ENCODE assay signal across 8 cellular contexts in the genomic region with DNA sequence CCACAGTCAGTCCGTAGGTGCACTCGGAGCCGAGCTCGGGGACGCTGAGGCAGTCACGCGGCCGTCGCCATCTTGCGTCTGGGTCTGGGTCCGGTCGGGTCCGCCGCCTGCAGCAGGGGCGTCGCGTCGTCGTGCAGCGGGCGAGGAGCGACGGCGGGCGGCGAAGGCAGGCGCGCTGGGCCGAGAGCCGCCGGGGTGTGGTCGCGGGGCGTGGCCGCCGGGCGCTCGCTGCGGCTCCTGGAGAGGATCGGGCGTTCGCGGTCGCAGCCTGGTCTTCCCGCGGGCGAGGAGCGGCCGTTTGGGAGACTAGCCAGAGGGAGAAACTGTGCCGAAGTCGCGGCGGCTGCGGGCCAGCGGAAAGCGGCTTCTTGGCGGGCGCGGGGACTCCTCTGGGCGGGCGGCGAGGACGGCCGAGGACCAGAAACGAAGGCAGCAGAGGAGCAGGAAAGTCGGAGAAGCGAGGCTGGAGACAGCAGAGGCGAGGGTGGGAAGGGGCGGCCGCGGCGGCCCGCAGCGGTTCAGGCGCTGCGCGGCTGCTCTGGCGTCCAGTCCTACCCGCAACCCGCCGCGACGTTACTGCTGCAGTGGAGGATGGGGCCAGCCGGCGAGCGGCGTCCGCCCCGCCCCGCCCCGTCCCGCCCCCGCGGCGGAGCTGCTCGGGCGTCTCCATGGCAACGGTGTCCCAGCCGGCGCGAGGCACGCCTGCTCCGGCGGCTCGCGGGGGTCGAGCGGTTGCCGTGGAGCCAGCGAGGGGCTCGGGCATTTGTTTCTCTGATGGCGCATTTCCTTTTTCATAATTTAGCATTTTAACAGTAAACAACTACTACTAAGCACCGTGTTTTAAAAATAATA. TPM values are rescaled to one million over a fixed set of nuclear protein-coding genes. Genes with fewer than 3 reads are reported as not detected.
DNase-seq lines count a peak whose midpoint lies in the region; ATAC-seq and TF ChIP-seq lines count a peak whose summit lies in the region.

A gene with protein sequence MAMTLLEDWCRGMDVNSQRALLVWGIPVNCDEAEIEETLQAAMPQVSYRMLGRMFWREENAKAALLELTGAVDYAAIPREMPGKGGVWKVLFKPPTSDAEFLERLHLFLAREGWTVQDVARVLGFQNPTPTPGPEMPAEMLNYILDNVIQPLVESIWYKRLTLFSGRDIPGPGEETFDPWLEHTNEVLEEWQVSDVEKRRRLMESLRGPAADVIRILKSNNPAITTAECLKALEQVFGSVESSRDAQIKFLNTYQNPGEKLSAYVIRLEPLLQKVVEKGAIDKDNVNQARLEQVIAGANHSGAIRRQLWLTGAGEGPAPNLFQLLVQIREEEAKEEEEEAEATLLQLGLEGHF (minus strand): TSS at position 581 of the 852 bp plus-strand sequence. CDS start 745 bp downstream, outside the sequence.

- ATAC-seq in GM21526 (IDR thresholded peaks at IDR 0.05; ENCODE audit: low FRiP score, unreplicated experiment): peak; percentile 46
- ATAC-seq in IMR-90 (ENCODE audit: low read depth): peak; percentile 78
- peak; percentile 93 for ATAC-seq in mucosa of descending colon

- no peaks in the 10 kb centered on the region for H3K9me3 ChIP-seq in IMR-90 (ENCODE audit: control insufficient read depth, insufficient read depth, low read length)
- no peaks in the 10 kb centered on the region for H3K9me3 ChIP-seq in mucosa of descending colon

- BruUV-seq in Calu3 (replicated peaks; lab: Mats Ljungman, UMichigan) (no TSS peak), IMR-90 (replicated peaks; lab: Mats Ljungman, UMichigan) (no TSS peak)

- peak; percentile 88 for DNase-seq in Calu3
- peak; percentile 72 for DNase-seq in IMR-90
- peak; percentile 89 for DNase-seq in OCI-M1 (lab: John Stamatoyannopoulos, UW)
- peak; percentile 77 for DNase-seq in activated T-cell treated with anti-CD3 and anti-CD28 coated beads for 4 hours
- peak; percentile 79 for DNase-seq in epithelial cell of esophagus (ENCODE audit: low read depth)
- peak; percentile 88 to 91 (median 90) for DNase-seq in mucosa of descending colon
- DNase-seq in stimulated activated CD8-positive, alpha-beta memory T cell treated with anti-CD3 and anti-CD28 coated beads, Interleukin-4, amount 100 ng/mL, for 1 hour (ENCODE audit: low read depth in 2 of 2, low spot score in 1 of 2): peak; percentile 72 to 76

- H2BK20ac ChIP-seq in IMR-90 (ENCODE audit: low read depth, low read length): peak within 1 kb of the TSS; percentile 67

- peak within 1 kb of the TSS; percentile 68; the same call in 1 of the 3 replicates for H2BK15ac ChIP-seq in IMR-90 (ENCODE audit: low read depth, low read length)

- H3K4me3 ChIP-seq in IMR-90 (ENCODE audit: insufficient read depth, low read depth, low read length): peak within 1 kb of the TSS; percentile 72
- H3K4me3 ChIP-seq in epithelial cell of esophagus (ENCODE audit: low read length): peak within 1 kb of the TSS; percentile 75
- H3K4me3 ChIP-seq in mucosa of descending colon: peak within 1 kb of the TSS; percentile 73

- peaks cover 17% of the 10 kb centered on the region for H3K4me1 ChIP-seq in IMR-90 (ENCODE audit: control insufficient read depth, insufficient read depth, low read length)
- no peaks in the 10 kb centered on the region for H3K4me1 ChIP-seq in mucosa of descending colon (ENCODE audit: low read depth)

- H2BK120ac ChIP-seq in IMR-90 (ENCODE audit: low read depth, low read length): peak within 1 kb of the TSS; percentile 84

- H3K14ac ChIP-seq in IMR-90 (replicated peaks; ENCODE audit: low read depth, low read length): peak within 1 kb of the TSS; percentile 99

- peak within 1 kb of the TSS; percentile 93 for H2AK5ac ChIP-seq in IMR-90 (ENCODE audit: low read depth, low read length)

- peak within 1 kb of the TSS; percentile 95 for H3K4me3 Mint-ChIP-seq in Calu3 (ENCODE audit: low read depth, unreplicated experiment)

- intact Hi-C loops in Calu3 (cut with micrococcal nuclease; ENCODE audit: unreplicated experiment): no loop called here
- intact Hi-C loops in IMR-90 (cut with micrococcal nuclease): no loop called here
- intact Hi-C loops in mucosa of descending colon (cut with DNase I, micrococcal nuclease): no loop called here

- peak; percentile 89 for TF ChIP-seq POLR2A in IMR-90 (IDR thresholded peaks at IDR 0.05; ENCODE audit: low read depth, low read length)

- H3K23ac ChIP-seq in IMR-90 (ENCODE audit: low read depth, low read length): peak within 1 kb of the TSS; percentile 100

- peaks cover 48% of the 10 kb centered on the region for H3K36me3 Mint-ChIP-seq in Calu3 (ENCODE audit: insufficient read depth, unreplicated experiment)

- in situ Hi-C loops in IMR-90 (cut with MboI; ENCODE audit: low sequenced_read_pairs): no loop called here

- H4K5ac ChIP-seq in IMR-90 (ENCODE audit: low read depth, low read length): peak within 1 kb of the TSS; percentile 26

- no peaks in the 10 kb centered on the region for H3K9me3 Mint-ChIP-seq in Calu3 (ENCODE audit: low read depth, unreplicated experiment)

- H2AFZ ChIP-seq in IMR-90 (replicated peaks; ENCODE audit: low read length, poor library complexity): peak within 1 kb of the TSS; percentile 97

- no peak for TF ChIP-seq CTCF in Calu3 (IDR thresholded peaks at IDR 0.05; ENCODE audit: unreplicated experiment)
- no peak for TF ChIP-seq CTCF in IMR-90 (conservative IDR thresholded peaks at IDR 0.05; ENCODE audit: low read depth, low read length)
- no peak for TF ChIP-seq CTCF in epithelial cell of esophagus (IDR thresholded peaks at IDR 0.05; ENCODE audit: insufficient read depth, low read depth, low read length, missing control alignments)
- TF ChIP-seq CTCF in mucosa of descending colon (IDR thresholded peaks at IDR 0.05): no peak

- H3K36me3 ChIP-seq in IMR-90 (ENCODE audit: control insufficient read depth, insufficient read depth, low read length) (peaks cover 23% of the 10 kb centered on the region), mucosa of descending colon (ENCODE audit: low read depth) (no peaks in the 10 kb centered on the region)

- H3K4me1 Mint-ChIP-seq in Calu3 (ENCODE audit: low read depth, unreplicated experiment): peaks cover 10% of the 10 kb centered on the region

- H4K20me1 ChIP-seq in IMR-90 (ENCODE audit: insufficient read depth, low read length): peaks cover 47% of the 10 kb centered on the region

- H3K9ac ChIP-seq in IMR-90 (ENCODE audit: low read depth, low read length): peak within 1 kb of the TSS; percentile 93

- dilution Hi-C loops in IMR-90 (cut with HindIII; ENCODE audit: low sequenced_read_pairs, unreplicated experiment): no loop called here

- H4K91ac ChIP-seq in IMR-90 (ENCODE audit: insufficient read depth, low read depth, low read length): peak within 1 kb of the TSS; percentile 88

- H3K27me3 ChIP-seq in IMR-90 (ENCODE audit: control insufficient read depth, insufficient read depth, low read length): no peaks in the 10 kb centered on the region

- peak within 1 kb of the TSS; percentile 94 for H3K27ac ChIP-seq in IMR-90 (ENCODE audit: insufficient read depth, low read length)

- peak within 1 kb of the TSS; percentile 32 for H3K18ac ChIP-seq in IMR-90 (ENCODE audit: low read depth, low read length)

- H3K27ac Mint-ChIP-seq in Calu3 (ENCODE audit: unreplicated experiment): peak within 1 kb of the TSS; percentile 93

- H3K9me1 ChIP-seq in IMR-90 (ENCODE audit: insufficient read depth, low read length): peaks cover 13% of the 10 kb centered on the region

- peak within 1 kb of the TSS; percentile 98 for H3K56ac ChIP-seq in IMR-90 (ENCODE audit: extremely low read depth, insufficient read depth, low read length)

- no peaks in the 10 kb centered on the region for H3K27me3 Mint-ChIP-seq in Calu3 (ENCODE audit: unreplicated experiment)

- whole genome bisulfite sequencing in IMR-90 (ENCODE audit: extremely low coverage in 2 of 2, insufficient read length in 1 of 2), 2 experiments: 1% methylated on average over 65 of the region's 113 CpGs; no CpG with 5 or more reads in 1 of the 2 experiments

- CTCF ChIA-PET in Calu3 (lab: Charles Lee): interaction anchor here (0.5 to 1.2 kb wide), 5 partner anchors 15 to 312 kb away, joined by 3 to 5 read pairs (median 4); no protein-coding TSS in a partner anchor
- CTCF ChIA-PET in IMR-90 (lab: Yijun Ruan, JAX): interaction anchor here (0.6 kb wide), 1 partner anchor 39 kb away, joined by 3 read pairs; no protein-coding TSS in a partner anchor

- H4K8ac ChIP-seq in IMR-90 (ENCODE audit: low read depth in 2 of 2, low read length in 2 of 2): peak within 1 kb of the TSS; percentile 65 to 90

- TF ChIP-seq RAD21 in IMR-90 (IDR thresholded peaks at IDR 0.05; ENCODE audit: low read length): no peak

- H3K79me1 ChIP-seq in IMR-90 (ENCODE audit: low read depth in 1 of 2, low read length in 2 of 2): peaks cover 22 to 68% of the 10 kb centered on the region in 2 experiments

- peak within 1 kb of the TSS; percentile 86 for H2BK5ac ChIP-seq in IMR-90 (ENCODE audit: low read depth, low read length, poor library complexity, severe bottlenecking)

- peak within 1 kb of the TSS; percentile 97 for H3K4me2 ChIP-seq in IMR-90 (ENCODE audit: low read depth, low read length)

- H3K4ac ChIP-seq in IMR-90 (ENCODE audit: low read depth, low read length): peak within 1 kb of the TSS; percentile 97

- POLR2A ChIA-PET in IMR-90 (lab: Charles Lee; ENCODE audit: unreplicated experiment): interaction anchor here (0.6 to 0.7 kb wide), 4 partner anchors 10 to 403 kb away, joined by 3 to 4 read pairs (median 4); no protein-coding TSS in a partner anchor

- peak within 1 kb of the TSS; percentile 99 for H2AK9ac ChIP-seq in IMR-90 (replicated peaks; ENCODE audit: low read depth, low read length, poor library complexity)

TF ChIP-seq in IMR-90, 13 proteins besides CTCF, POLR2A, EP300 and RAD21 (continues in another document):
- TF ChIP-seq MAZ (IDR thresholded peaks at IDR 0.05; ENCODE audit: borderline replicate concordance, low read depth, low read length) (peak; percentile 67; the same call in 1 of the 2 replicates), RCOR1 (IDR thresholded peaks at IDR 0.05; ENCODE audit: insufficient replicate concordance, low read length) (no peak), CHD1 (IDR thresholded peaks at IDR 0.05; ENCODE audit: low read depth, low read length) (no peak), MXI1 (IDR thresholded peaks at IDR 0.05; ENCODE audit: borderline replicate concordance, low read depth, low read length) (peak; percentile 87), BHLHE40 (IDR thresholded peaks at IDR 0.05; ENCODE audit: low read depth, low read length) (peak; percentile 51; the same call in 1 of the 2 replicates)

RNA-seq across cellular contexts. Expression of the gene that starts here (rescaled TPM):
- total RNA-seq in Calu3 (2022) (37.2 and 37.9 TPM in 2 replicates), IMR-90 (2012; rRNA removed) (6.5 and 7.5 TPM in 2 replicates), mucosa of descending colon (10 to 100 TPM; 11.7 to 70.7 (median 15.5) TPM)
- polyA plus RNA-seq in IMR-90 (2012; rRNA removed): 21.0 and 28.2 TPM in 2 replicates
- 22.6 and 27.0 TPM in 2 replicates for polyA plus RNA-seq in IMR-90 (2012; cell fraction: cytosol; rRNA removed)
- polyA plus RNA-seq in IMR-90 (2012; cell fraction: nucleus; rRNA removed; ENCODE audit: low replicate concordance): 13.7 and 19.3 TPM in 2 replicates

Comparison
In these comparisons a context has a peak if more than half of its experiments do, and no peak if none do; other contexts are left out.
1. Peak in every context shown above with its lines: DNase-seq, ATAC-seq, H3K4me3 ChIP-seq and H3K27ac ChIP-seq.